Comparison of ENCODE assay signal across 14 cellular contexts in genomic region chr11:72774499-72774898, GRCh38. TPM values are rescaled to one million over a fixed set of nuclear protein-coding genes. Genes with fewer than 3 reads are reported as not detected.
DNase-seq lines count a peak whose midpoint lies in the region; ATAC-seq and TF ChIP-seq lines count a peak whose summit lies in the region.
"Had no signal": no experiment of that assay in that cellular context is flagged by ENCODE, and none has a peak within 500 bp of the region (broad histone marks: within the 10 kb centered on the region; RNA-seq: fewer than 3 reads in every experiment).

No MANE protein-coding gene starts in this region.

- H3K18ac ChIP-seq in trophoblast cell (ENCODE audit: low read length) = peak overlapping the region; percentile 33

- ATAC-seq in GM18520 (IDR thresholded peaks at IDR 0.05; ENCODE audit: unreplicated experiment) = no peak
- ATAC-seq: GM23338 had no signal

- WGBS in trophoblast cell (ENCODE audit: extremely low coverage, insufficient coverage, insufficient read length) = no CpG with 5 or more reads among the region's 6 CpGs

- H2AFZ ChIP-seq in trophoblast cell (ENCODE audit: insufficient read depth, low read length, poor library complexity) = no peak overlapping the region
- H2AFZ ChIP-seq: GM23338 had no signal

- H2AK5ac ChIP-seq in trophoblast cell (ENCODE audit: low read length) = peak overlapping the region; percentile 9

- H3K4me2 ChIP-seq in trophoblast cell (ENCODE audit: low read length) = no peak overlapping the region
- H3K4me2 ChIP-seq: GM23338 had no signal

- H3K27me3 ChIP-seq in trophoblast cell (ENCODE audit: insufficient read depth, low read length) = no peaks in the 10 kb centered on the region
- H3K27me3 ChIP-seq: Peyer's patch had no signal

- no peak overlapping the region for H2BK120ac ChIP-seq in trophoblast cell (ENCODE audit: insufficient read depth, low read length, poor library complexity)

- peaks cover 2% of the 10 kb centered on the region for H3K79me2 ChIP-seq in trophoblast cell (ENCODE audit: control insufficient read depth, insufficient read depth, low read length, poor library complexity)

- DNase-seq in GM10266 (ENCODE audit: extremely low spot score) (no peak), NCI-H69 (lab: John Stamatoyannopoulos, UW) (peak; percentile 72), epithelial cell of esophagus (ENCODE audit: low read depth) (peak; percentile 30), trophoblast cell (no peak), mucosa of gallbladder (ENCODE audit: low spot score) (no peak)
- DNase-seq in activated T-cell treated with anti-CD3 and anti-CD28 coated beads, Interleukin-2, amount 50 U/mL, for 48 hours = no peak
- DNase-seq: Calu3; CD4-positive, alpha-beta T cell; NCI-H1436 treated with DMSO at 0.1 percent for 48 hours; NCI-H2081 treated with DMSO at 0.1 percent for 48 hours; Peyer's patch; SIG-M5 had no signal

- no peak overlapping the region for H2BK12ac ChIP-seq in trophoblast cell (ENCODE audit: low read length)

- H2BK5ac ChIP-seq in trophoblast cell (ENCODE audit: low read depth, low read length, poor library complexity) = no peak overlapping the region

- no peak overlapping the region for H3K4ac ChIP-seq in trophoblast cell (ENCODE audit: low read depth, low read length)

- H4K12ac ChIP-seq in trophoblast cell (ENCODE audit: low read depth, low read length) = no peak overlapping the region

- H3K36me3 ChIP-seq in trophoblast cell (ENCODE audit: control insufficient read depth in 1 of 2, insufficient read depth in 2 of 2, low read length in 2 of 2) = peaks cover 9 to 11% of the 10 kb centered on the region in 2 experiments
- H3K36me3 ChIP-seq: Peyer's patch had no signal

- no peak overlapping the region for H4K8ac ChIP-seq in trophoblast cell (ENCODE audit: low read depth, low read length)

- H4K91ac ChIP-seq in trophoblast cell (ENCODE audit: low read depth, low read length) = peak overlapping the region; percentile 20

- H3K9ac ChIP-seq in trophoblast cell (ENCODE audit: low read length) = no peak overlapping the region

- no peak overlapping the region for H3K27ac ChIP-seq in trophoblast cell (ENCODE audit: low read depth, low read length)
- H3K27ac ChIP-seq: Peyer's patch had no signal

- H3K23ac ChIP-seq in trophoblast cell (ENCODE audit: low read length) = no peak overlapping the region

- TF ChIP-seq CTCF in GM10266 (IDR thresholded peaks at IDR 0.05; ENCODE audit: control insufficient read depth, insufficient read depth, low read depth, missing control alignments) (peak; percentile 11), epithelial cell of esophagus (IDR thresholded peaks at IDR 0.05; ENCODE audit: insufficient read depth, low read depth, low read length, missing control alignments) (no peak)

- H3K4me1 ChIP-seq in trophoblast cell (ENCODE audit: control insufficient read depth in 1 of 2, insufficient read depth in 2 of 2, low read length in 2 of 2) = peaks cover 72 to 78% of the 10 kb centered on the region in 2 experiments

- H3K4me3 ChIP-seq in epithelial cell of esophagus (ENCODE audit: low read length) (no peak overlapping the region), trophoblast cell (ENCODE audit: low read depth, low read length) (no peak overlapping the region)
- H3K4me3 ChIP-seq: GM23338, Peyer's patch had no signal

- H3K9me3 ChIP-seq in trophoblast cell (ENCODE audit: insufficient read depth, low read depth, low read length) = no peaks in the 10 kb centered on the region
- H3K9me3 ChIP-seq: Peyer's patch had no signal

- H3K79me1 ChIP-seq in trophoblast cell (ENCODE audit: low read length) = peaks cover 29% of the 10 kb centered on the region

- no peak overlapping the region for H3K14ac ChIP-seq in trophoblast cell (ENCODE audit: low read length)

RNA-seq across cellular contexts. Expression of gene STARD10, which starts 19.3 kb away (rescaled TPM):
- 143 and 154 TPM in 2 replicates for polyA plus RNA-seq in trophoblast cell (2013)
- 540 TPM for total RNA-seq in mucosa of gallbladder

RNA-seq across cellular contexts. Expression of gene ARAP1, which starts 22.3 kb away (rescaled TPM):
- polyA plus RNA-seq in trophoblast cell (2013) = 11.8 and 12.4 TPM in 2 replicates
- total RNA-seq in mucosa of gallbladder = 129 TPM

RNA-seq across cellular contexts. Expression of gene ATG16L2, which starts 39.7 kb away (rescaled TPM):
- 7.4 and 8.0 TPM in 2 replicates for polyA plus RNA-seq in trophoblast cell (2013)
- total RNA-seq in mucosa of gallbladder = 62.2 TPM

Comparison
In these comparisons a context has a peak if more than half of its experiments do, and no peak if none do; other contexts are left out.
1. DNase-seq: peak in NCI-H69 (single experiment) and epithelial cell of esophagus (single experiment); none in GM10266 (single experiment), trophoblast cell (0 of 2), mucosa of gallbladder (single experiment) and activated T-cell treated with anti-CD3 and anti-CD28 coated beads, Interleukin-2, amount 50 U/mL, for 48 hours (0 of 2).